Comparison of ENCODE assay signal across 10 cellular contexts in the genomic region with DNA sequence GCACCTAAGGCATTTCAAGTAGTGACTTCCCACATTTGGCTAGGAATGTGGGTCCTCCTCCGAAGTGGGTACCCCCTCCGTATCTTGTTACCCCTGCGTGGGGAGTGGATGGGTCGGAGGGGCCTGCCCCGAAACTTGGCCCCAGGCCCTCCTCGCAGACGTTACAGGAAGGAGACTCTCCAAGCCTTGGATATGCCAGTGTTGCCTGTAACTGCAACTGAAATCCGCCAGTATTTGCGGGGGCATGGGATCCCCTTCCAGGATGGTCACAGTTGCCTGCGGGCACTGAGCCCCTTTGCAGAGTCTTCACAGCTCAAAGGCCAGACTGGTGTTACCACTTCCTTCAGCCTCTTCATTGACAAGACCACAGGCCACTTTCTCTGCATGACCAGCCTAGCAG. TPM values are rescaled to one million over a fixed set of nuclear protein-coding genes. Genes with fewer than 3 reads are reported as not detected.
DNase-seq lines count a peak whose midpoint lies in the region; ATAC-seq, FAIRE-seq and TF ChIP-seq lines count a peak whose summit lies in the region.
"Had no signal": no experiment of that assay in that cellular context is flagged by ENCODE, and none has a peak within 500 bp of the region (broad histone marks: within the 10 kb centered on the region; RNA-seq: fewer than 3 reads in every experiment).

No MANE protein-coding gene starts in this region.

- CTCF ChIA-PET in K562 (lab: Yijun Ruan, JAX; ENCODE audit: low intra/inter-chr PET ratio): no interaction called here

- peaks cover 0 to 60% (median 12%) of the 10 kb centered on the region in 9 donors for H3K36me3 ChIP-seq in heart right ventricle
- H3K36me3 ChIP-seq in K562 (ENCODE audit: control insufficient read depth, insufficient read depth, low read length): peaks cover 57% of the 10 kb centered on the region; the same call in 2 of the 3 replicates
- H3K36me3 ChIP-seq in mesendoderm (ENCODE audit: control insufficient read depth, insufficient read depth, low read length): peaks cover 13% of the 10 kb centered on the region
- peaks cover 40% of the 10 kb centered on the region for H3K36me3 ChIP-seq in upper lobe of right lung

- 63 to 70% methylated on average over 10 of the region's 10 CpGs for whole genome bisulfite sequencing in heart right ventricle, 2 donors
- 15% methylated on average over 7 of the region's 10 CpGs for WGBS in K562 (ENCODE audit: insufficient coverage, low coverage, missing lambda C conversion rate)
- no CpG with 5 or more reads among the region's 10 CpGs for WGBS in mesendoderm (ENCODE audit: extremely low coverage, insufficient coverage, low lambda C conversion rate)

- H2AK5ac ChIP-seq in mesendoderm (ENCODE audit: low read length): peak overlapping the region; percentile 99

- H2BK5ac ChIP-seq in mesendoderm (ENCODE audit: low read length): no peak overlapping the region

- no peak for ATAC-seq in heart right ventricle
- no peak for ATAC-seq in Right ventricle myocardium superior (ENCODE audit: poor library complexity)
- no peak for ATAC-seq in K562
- no peak for ATAC-seq in upper lobe of right lung
- no peak for ATAC-seq in left lobe of liver

- H3K4me3 ChIP-seq in heart right ventricle (peak overlapping the region; percentile 63 to 99 (median 84)), K562 (peak overlapping the region; percentile 95), mesendoderm (ENCODE audit: low read length) (peak overlapping the region; percentile 100), upper lobe of right lung (peak overlapping the region; percentile 76)

- TF ChIP-seq CTCF in heart right ventricle (IDR thresholded peaks at IDR 0.05): no peak
- TF ChIP-seq CTCF in K562 (IDR thresholded peaks at IDR 0.05 in 2 of 3, conservative IDR thresholded peaks at IDR 0.05 in 1 of 3; ENCODE audit: insufficient read depth in 2 of 3, low read depth in 1 of 3, low read length in 3 of 3): no peak
- TF ChIP-seq CTCF in upper lobe of right lung (IDR thresholded peaks at IDR 0.05): no peak

- H3K4ac ChIP-seq in mesendoderm (ENCODE audit: low read depth, low read length): no peak overlapping the region

- H3K9me1 ChIP-seq in K562 (ENCODE audit: control insufficient read depth, insufficient read depth, low read length): no peaks in the 10 kb centered on the region

- in situ Hi-C loops in K562 (cut with MboI): loop anchor here (25.0 kb wide), 1 partner anchor 1049 kb away; no protein-coding TSS in a partner anchor

- peaks cover 27% of the 10 kb centered on the region for H3K79me1 ChIP-seq in mesendoderm (ENCODE audit: low read length)

- H3K9me3 ChIP-seq in heart right ventricle (no peaks in the 10 kb centered on the region), K562 (replicated peaks; ENCODE audit: control insufficient read depth, insufficient read depth, low read depth, low read length) (no peaks in the 10 kb centered on the region), upper lobe of right lung (no peaks in the 10 kb centered on the region)

- peak; percentile 56 for FAIRE-seq in K562 (lab: Jason Lieb, UNC)
- FAIRE-seq: G401.6, islet of Langerhans had no signal

- H3K27ac ChIP-seq in heart right ventricle (no peak overlapping the region), K562 (ENCODE audit: extremely low read depth, low read depth, low read length) (peak overlapping the region; percentile 87), mesendoderm (ENCODE audit: low read depth, low read length) (no peak overlapping the region), upper lobe of right lung (no peak overlapping the region)

- H4K5ac ChIP-seq in mesendoderm (ENCODE audit: low read length): no peak overlapping the region

- peak overlapping the region; percentile 95 to 99 for H3K9ac ChIP-seq in K562 (ENCODE audit: insufficient read depth in 1 of 2, low read depth in 2 of 2, low read length in 2 of 2)
- peak overlapping the region; percentile 100 for H3K9ac ChIP-seq in mesendoderm (ENCODE audit: low read length)

- no peak overlapping the region for H3K18ac ChIP-seq in mesendoderm (ENCODE audit: low read length)

- no peak overlapping the region for H2AFZ ChIP-seq in K562 (ENCODE audit: low read depth, low read length)

- no peak overlapping the region for H2BK120ac ChIP-seq in mesendoderm (ENCODE audit: low read depth, low read length)

- peaks cover 12 to 34% (median 25%) of the 10 kb centered on the region in 9 donors for H3K4me1 ChIP-seq in heart right ventricle
- H3K4me1 ChIP-seq in K562 (replicated peaks in 1 of 2; ENCODE audit: control insufficient read depth in 2 of 2, insufficient read depth in 2 of 2, low read length in 2 of 2): peaks cover 16 to 21% of the 10 kb centered on the region in 2 experiments; a peak in 4 of 5 replicates
- H3K4me1 ChIP-seq in mesendoderm (ENCODE audit: control insufficient read depth, low read depth, low read length): peaks cover 6% of the 10 kb centered on the region
- peaks cover 21% of the 10 kb centered on the region for H3K4me1 ChIP-seq in upper lobe of right lung

- H3K23ac ChIP-seq in mesendoderm (ENCODE audit: low read length): no peak overlapping the region

- POLR2A ChIA-PET in K562 (lab: Yijun Ruan, JAX): interaction anchor here (1.3 kb wide), 1 partner anchor 10 kb away, joined by 4 read pairs; no protein-coding TSS in a partner anchor

- no peak for TF ChIP-seq EP300 in K562 (IDR thresholded peaks at IDR 0.05; ENCODE audit: low read length)

- DNase-seq in heart right ventricle (no peak), Right ventricle myocardium superior (no peak), K562 (ENCODE audit: extremely low read depth in 1 of 4, low spot score in 3 of 4) (no peak), mesendoderm (no peak), upper lobe of right lung (no peak), iPS-NIHi11 (ENCODE audit: low spot score) (no peak), left lobe of liver (ENCODE audit: low spot score) (no peak), pons (ENCODE audit: low spot score) (no peak)

- no peak for TF ChIP-seq POLR2A in K562 (conservative IDR thresholded peaks at IDR 0.05)

- peaks cover 59% of the 10 kb centered on the region for H3K79me2 ChIP-seq in K562 (ENCODE audit: control insufficient read depth, insufficient read depth, low read length)
- H3K79me2 ChIP-seq in mesendoderm (ENCODE audit: control insufficient read depth, insufficient read depth, low read length): peaks cover 36% of the 10 kb centered on the region

- peaks cover 6% of the 10 kb centered on the region; the same call in 1 of the 2 replicates for H4K20me1 ChIP-seq in K562 (replicated peaks; ENCODE audit: control insufficient read depth, insufficient read depth, low read length)

- H3K4me2 ChIP-seq in K562 (ENCODE audit: insufficient read depth, low read length) (peak overlapping the region; percentile 97), mesendoderm (ENCODE audit: low read length) (peak overlapping the region; percentile 96)

- no peak overlapping the region for H2BK15ac ChIP-seq in mesendoderm (replicated peaks; ENCODE audit: low read depth)

- no peak overlapping the region for H4K8ac ChIP-seq in mesendoderm (ENCODE audit: low read depth, low read length)

- H3K27me3 ChIP-seq in heart right ventricle (no peaks in the 10 kb centered on the region), K562 (ENCODE audit: control insufficient read depth in 2 of 2, insufficient read depth in 2 of 2, low read length in 2 of 2) (no peaks in the 10 kb centered on the region), mesendoderm (ENCODE audit: insufficient read depth, low read length, poor library complexity) (no peaks in the 10 kb centered on the region), upper lobe of right lung (no peaks in the 10 kb centered on the region)

- no peak for TF ChIP-seq RAD21 in K562 (CRISPR knock-in tag; conservative IDR thresholded peaks at IDR 0.05 in 1 of 2, IDR thresholded peaks at IDR 0.05 in 1 of 2)

- peak overlapping the region; percentile 100 for H3K56ac ChIP-seq in mesendoderm (ENCODE audit: low read length)

- intact Hi-C loops in heart right ventricle (cut with DNase I) (loop anchor here in 2 of 10 donors (5.0 kb wide), 2 partner anchors 39 to 44 kb away; a partner anchor contains a TSS), Right ventricle myocardium superior (cut with DNase I) (no loop called here), K562 (cut with micrococcal nuclease) (no loop called here), upper lobe of right lung (cut with DNase I) (no loop called here)

- BruUV-seq in K562 (replicated peaks; lab: Mats Ljungman, UMichigan): no TSS peak

RNA-seq across cellular contexts. Expression of a gene that starts 0.8 kb away (rescaled TPM):
- total RNA-seq in heart right ventricle (1 to 10 TPM; 4.7 to 7.7 (median 5.4) TPM), Right ventricle myocardium superior (6.4 TPM), K562 (2014; rRNA removed) (17.9 and 20.6 TPM in 2 replicates), K562 (2014; rRNA removed; fragmentation: Illumina TruSeq; extraction: Trizol) (16.6 and 18.0 TPM in 2 replicates), K562 (2015; rRNA removed; fragmentation: Illumina TruSeq; extraction: Trizol) (13.6 and 14.3 TPM in 2 replicates), K562 (2021) (19.2 and 24.5 TPM in 2 replicates), upper lobe of right lung (6.5 TPM), left lobe of liver (3.2 TPM)
- polyA plus RNA-seq in heart right ventricle (1 to 10 TPM; 4.2 to 6.1 TPM), K562 (2011; rRNA removed) (16.1 and 17.4 TPM in 2 replicates), K562 (2014; fragmentation: Illumina TruSeq; extraction: Trizol) (34.7 and 35.5 TPM in 2 replicates), K562 (2014; fragmentation: Nextera tagmentation; extraction: Ambion mirVana) (10 to 100 TPM; 11.6 to 14.8 TPM), K562 (2014; rRNA removed) (16.6 and 18.9 TPM in 2 replicates)
- total RNA-seq in K562 (2011; cell fraction: chromatin; rRNA removed; ENCODE audit: low replicate concordance): 20.7 and 34.6 TPM in 2 replicates
- 16.7 and 19.2 TPM in 2 replicates for total RNA-seq in K562 (2011; cell fraction: nucleolus; rRNA removed)
- total RNA-seq in K562 (2011; cell fraction: nucleoplasm; rRNA removed): 17.9 and 20.4 TPM in 2 replicates
- polyA plus RNA-seq in K562 (2011; cell fraction: cytosol; rRNA removed): 13.8 and 17.6 TPM in 2 replicates
- polyA plus RNA-seq in K562 (2011; cell fraction: nucleus; rRNA removed): 13.3 and 19.8 TPM in 2 replicates
- 10.5 and 24.8 TPM in 2 replicates for polyA plus RNA-seq in K562 (2012)
- 15.7 and 22.2 TPM in 2 replicates for polyA minus RNA-seq in K562 (2011; rRNA and poly(A)+ RNA removed)
- polyA minus RNA-seq in K562 (2011; cell fraction: cytosol; rRNA and poly(A)+ RNA removed): 8.4 and 13.6 TPM in 2 replicates
- 7.5 and 8.2 TPM in 2 replicates for polyA minus RNA-seq in K562 (2011; cell fraction: nucleus; rRNA and poly(A)+ RNA removed)
- 20.1 TPM for polyA plus RNA-seq in mesendoderm (2013, experiment 1 of 2)
- 19.7 TPM for polyA plus RNA-seq in mesendoderm (2013, experiment 2 of 2)

RNA-seq across cellular contexts. Expression of a gene that starts 0.9 kb away (rescaled TPM):
- total RNA-seq in heart right ventricle (10 to 100 TPM; 43.8 to 73.4 (median 55.2) TPM), Right ventricle myocardium superior (55.4 TPM), K562 (2014; rRNA removed) (55.9 and 63.2 TPM in 2 replicates), K562 (2014; rRNA removed; fragmentation: Illumina TruSeq; extraction: Trizol) (20.5 and 21.3 TPM in 2 replicates), K562 (2015; rRNA removed; fragmentation: Illumina TruSeq; extraction: Trizol) (40.0 and 42.5 TPM in 2 replicates), K562 (2021) (47.0 and 48.5 TPM in 2 replicates), upper lobe of right lung (60.5 TPM), left lobe of liver (43.6 TPM)
- polyA plus RNA-seq in heart right ventricle (100 to 1,000 TPM; 102 to 123 TPM), K562 (2011; rRNA removed) (37.2 and 47.6 TPM in 2 replicates), K562 (2014; fragmentation: Illumina TruSeq; extraction: Trizol) (29.1 and 50.5 TPM in 2 replicates), K562 (2014; fragmentation: Nextera tagmentation; extraction: Ambion mirVana) (10 to 100 TPM; 15.1 to 25.6 TPM), K562 (2014; rRNA removed) (63.7 and 77.5 TPM in 2 replicates)
- 12.8 and 41.1 TPM in 2 replicates for total RNA-seq in K562 (2011; cell fraction: chromatin; rRNA removed; ENCODE audit: low replicate concordance)
- total RNA-seq in K562 (2011; cell fraction: nucleolus; rRNA removed): 39.1 and 47.4 TPM in 2 replicates
- 21.9 and 30.8 TPM in 2 replicates for total RNA-seq in K562 (2011; cell fraction: nucleoplasm; rRNA removed)
- polyA plus RNA-seq in K562 (2011; cell fraction: cytosol; rRNA removed): 62.0 and 116 TPM in 2 replicates
- 74.2 and 104 TPM in 2 replicates for polyA plus RNA-seq in K562 (2011; cell fraction: nucleus; rRNA removed)
- 58.5 and 65.3 TPM in 2 replicates for polyA plus RNA-seq in K562 (2012)
- 7.5 and 9.8 TPM in 2 replicates for polyA minus RNA-seq in K562 (2011; rRNA and poly(A)+ RNA removed)
- 15.6 and 15.7 TPM in 2 replicates for polyA minus RNA-seq in K562 (2011; cell fraction: cytosol; rRNA and poly(A)+ RNA removed)
- polyA minus RNA-seq in K562 (2011; cell fraction: nucleus; rRNA and poly(A)+ RNA removed): 26.4 and 27.4 TPM in 2 replicates
- polyA plus RNA-seq in mesendoderm (2013, experiment 1 of 2): 78.0 TPM
- 74.1 TPM for polyA plus RNA-seq in mesendoderm (2013, experiment 2 of 2)

RNA-seq across cellular contexts. Expression of a gene that starts 11.4 kb away (rescaled TPM):
- total RNA-seq in heart right ventricle (10 to 100 TPM; 28.6 to 48.3 (median 38.9) TPM), Right ventricle myocardium superior (39.1 TPM), K562 (2014; rRNA removed) (27.2 and 31.7 TPM in 2 replicates), K562 (2014; rRNA removed; fragmentation: Illumina TruSeq; extraction: Trizol) (5.4 and 6.4 TPM in 2 replicates), K562 (2015; rRNA removed; fragmentation: Illumina TruSeq; extraction: Trizol) (18.5 and 19.8 TPM in 2 replicates), K562 (2021) (38.6 and 42.1 TPM in 2 replicates), upper lobe of right lung (50.0 TPM), left lobe of liver (11.1 TPM)
- polyA plus RNA-seq in heart right ventricle (10 to 100 TPM; 43.8 to 73.7 TPM), K562 (2011; rRNA removed) (14.7 and 29.0 TPM in 2 replicates), K562 (2014; fragmentation: Illumina TruSeq; extraction: Trizol) (11.8 and 30.3 TPM in 2 replicates), K562 (2014; fragmentation: Nextera tagmentation; extraction: Ambion mirVana) (under 1 TPM; 0.23 to 0.59 TPM), K562 (2014; rRNA removed) (42.5 and 43.7 TPM in 2 replicates)
- 28.9 and 51.1 TPM in 2 replicates for total RNA-seq in K562 (2011; cell fraction: chromatin; rRNA removed; ENCODE audit: low replicate concordance)
- 36.8 and 39.7 TPM in 2 replicates for total RNA-seq in K562 (2011; cell fraction: nucleolus; rRNA removed)
- total RNA-seq in K562 (2011; cell fraction: nucleoplasm; rRNA removed): 26.9 and 34.2 TPM in 2 replicates
- 28.1 and 68.0 TPM in 2 replicates for polyA plus RNA-seq in K562 (2011; cell fraction: cytosol; rRNA removed)
- 65.4 and 125 TPM in 2 replicates for polyA plus RNA-seq in K562 (2011; cell fraction: nucleus; rRNA removed)
- 34.1 and 35.5 TPM in 2 replicates for polyA plus RNA-seq in K562 (2012)
- 8.0 and 8.6 TPM in 2 replicates for polyA minus RNA-seq in K562 (2011; rRNA and poly(A)+ RNA removed)
- polyA minus RNA-seq in K562 (2011; cell fraction: cytosol; rRNA and poly(A)+ RNA removed): 19.6 and 24.0 TPM in 2 replicates
- 19.8 and 24.9 TPM in 2 replicates for polyA minus RNA-seq in K562 (2011; cell fraction: nucleus; rRNA and poly(A)+ RNA removed)
- 41.5 TPM for polyA plus RNA-seq in mesendoderm (2013, experiment 1 of 2)
- 42.1 TPM for polyA plus RNA-seq in mesendoderm (2013, experiment 2 of 2)

RNA-seq across cellular contexts. Expression of a gene that starts 18.9 kb away (rescaled TPM):
- total RNA-seq in heart right ventricle (1 to 10 TPM in 2 of 10 donors, under 1 TPM in 8; 0.26 to 1.6 (median 0.80) TPM), Right ventricle myocardium superior (0.86 TPM), K562 (2014; rRNA removed) (1.7 and 1.9 TPM in 2 replicates), K562 (2014; rRNA removed; fragmentation: Illumina TruSeq; extraction: Trizol) (1.3 and 1.5 TPM in 2 replicates), K562 (2015; rRNA removed; fragmentation: Illumina TruSeq; extraction: Trizol) (0.40 and 0.83 TPM in 2 replicates), K562 (2021) (4.1 and 4.2 TPM in 2 replicates), upper lobe of right lung (6.7 TPM), left lobe of liver (80.4 TPM)
- polyA plus RNA-seq in heart right ventricle (1 to 10 TPM in 1 of 2 donors, under 1 TPM in 1; 0.20 to 1.6 TPM), K562 (2011; rRNA removed) (5.7 and 11.0 TPM in 2 replicates), K562 (2014; fragmentation: Illumina TruSeq; extraction: Trizol) (6.6 and 7.8 TPM in 2 replicates), K562 (2014; fragmentation: Nextera tagmentation; extraction: Ambion mirVana) (1 to 10 TPM; 1.2 to 1.8 TPM), K562 (2014; rRNA removed) (3.9 and 4.2 TPM in 2 replicates)
- 25.4 and 47.7 TPM in 2 replicates for total RNA-seq in K562 (2011; cell fraction: chromatin; rRNA removed; ENCODE audit: low replicate concordance)
- total RNA-seq in K562 (2011; cell fraction: nucleolus; rRNA removed): 20.2 and 21.7 TPM in 2 replicates
- 27.2 and 39.2 TPM in 2 replicates for total RNA-seq in K562 (2011; cell fraction: nucleoplasm; rRNA removed)
- polyA plus RNA-seq in K562 (2011; cell fraction: cytosol; rRNA removed): 9.6 and 12.7 TPM in 2 replicates
- polyA plus RNA-seq in K562 (2011; cell fraction: nucleus; rRNA removed): 27.9 and 42.5 TPM in 2 replicates
- 3.1 and 3.8 TPM in 2 replicates for polyA plus RNA-seq in K562 (2012)
- 5.3 and 6.2 TPM in 2 replicates for polyA minus RNA-seq in K562 (2011; rRNA and poly(A)+ RNA removed)
- 4.7 and 4.8 TPM in 2 replicates for polyA minus RNA-seq in K562 (2011; cell fraction: cytosol; rRNA and poly(A)+ RNA removed)
- polyA minus RNA-seq in K562 (2011; cell fraction: nucleus; rRNA and poly(A)+ RNA removed): 5.0 and 5.2 TPM in 2 replicates
- polyA plus RNA-seq in mesendoderm (2013, experiment 1 of 2): 15.2 TPM
- 14.6 TPM for polyA plus RNA-seq in mesendoderm (2013, experiment 2 of 2)

RNA-seq across cellular contexts. Expression of a gene that starts 42.8 kb away (rescaled TPM):
- total RNA-seq in heart right ventricle (under 1 TPM in 9 of 10 donors, not detected in 1; 0.17 to 0.60 (median 0.22) TPM), Right ventricle myocardium superior (0.38 TPM), K562 (2014; rRNA removed) (0.16 and 0.23 TPM in 2 replicates), K562 (2014; rRNA removed; fragmentation: Illumina TruSeq; extraction: Trizol) (0.04 TPM in 1 of 2 replicates, not detected in the other), K562 (2015; rRNA removed; fragmentation: Illumina TruSeq; extraction: Trizol) (0.04 and 0.07 TPM in 2 replicates), K562 (2021) (0.09 and 0.29 TPM in 2 replicates), upper lobe of right lung (1.6 TPM), left lobe of liver (0.13 TPM)
- polyA plus RNA-seq in heart right ventricle (under 1 TPM; 0.13 to 0.66 TPM), K562 (2011; rRNA removed) (0.24 and 0.28 TPM in 2 replicates), K562 (2014; fragmentation: Illumina TruSeq; extraction: Trizol) (0.04 TPM in 1 of 2 replicates, not detected in the other), K562 (2014; fragmentation: Nextera tagmentation; extraction: Ambion mirVana) (not detected), K562 (2014; rRNA removed) (0.04 and 0.07 TPM in 2 replicates)
- total RNA-seq in K562 (2011; cell fraction: chromatin; rRNA removed; ENCODE audit: low replicate concordance): 0.69 TPM in 1 of 2 replicates, not detected in the other
- 0.79 and 0.83 TPM in 2 replicates for total RNA-seq in K562 (2011; cell fraction: nucleolus; rRNA removed)
- 0.44 and 0.46 TPM in 2 replicates for total RNA-seq in K562 (2011; cell fraction: nucleoplasm; rRNA removed)
- 0.15 and 0.57 TPM in 2 replicates for polyA plus RNA-seq in K562 (2011; cell fraction: cytosol; rRNA removed)
- polyA plus RNA-seq in K562 (2011; cell fraction: nucleus; rRNA removed): 0.62 and 0.97 TPM in 2 replicates
- 0.09 and 0.54 TPM in 2 replicates for polyA plus RNA-seq in K562 (2012)
- 0.14 TPM in 1 of 2 replicates, not detected in the other for polyA minus RNA-seq in K562 (2011; rRNA and poly(A)+ RNA removed)
- polyA minus RNA-seq in K562 (2011; cell fraction: cytosol; rRNA and poly(A)+ RNA removed): 0.38 TPM in 1 of 2 replicates, not detected in the other
- 0.44 and 0.67 TPM in 2 replicates for polyA minus RNA-seq in K562 (2011; cell fraction: nucleus; rRNA and poly(A)+ RNA removed)
- 0.39 TPM for polyA plus RNA-seq in mesendoderm (2013, experiment 1 of 2)
- 0.39 TPM for polyA plus RNA-seq in mesendoderm (2013, experiment 2 of 2)
